Comparison of ENCODE assay signal across 8 cellular contexts in genomic region chr17:77881545-77881944, GRCh38.
A peak's percentile ranks its signal among the peaks of the same experiment; 100 is the strongest.
DNase-seq lines count a peak whose midpoint lies in the region; ATAC-seq and TF ChIP-seq lines count a peak whose summit lies in the region.

No MANE protein-coding gene starts in this region.

- peaks cover 21% of the 10 kb centered on the region for H3K27me3 Mint-ChIP-seq in stimulated activated memory B cell treated with anti-CD40 and anti-IgM and Interleukin-4, amounts not matched to agents 10 μg/mL and 1 μg/mL and 100 μg/mL, for 72 hours
- H3K27me3 Mint-ChIP-seq in type B pancreatic cell, result peaks cover 35% of the 10 kb centered on the region

- H3K9me3 ChIP-seq in BE2C, result no peaks in the 10 kb centered on the region

- no peak for TF ChIP-seq CTCF in BE2C (IDR thresholded peaks at IDR 0.05; ENCODE audit: low read depth, low read length)
- TF ChIP-seq CTCF in GM20000 (IDR thresholded peaks at IDR 0.05; ENCODE audit: extremely low read depth, missing control alignments), result no peak
- TF ChIP-seq CTCF in type B pancreatic cell (conservative IDR thresholded peaks at IDR 0.05), result no peak

- H3K4me1 Mint-ChIP-seq in stimulated activated memory B cell treated with anti-CD40 and anti-IgM and Interleukin-4, amounts not matched to agents 10 μg/mL and 1 μg/mL and 100 μg/mL, for 72 hours, result peaks cover 73% of the 10 kb centered on the region
- peaks cover 25% of the 10 kb centered on the region for H3K4me1 Mint-ChIP-seq in type B pancreatic cell (ENCODE audit: unreplicated experiment)

- H3K27ac ChIP-seq in cingulate gyrus (ENCODE audit: low read depth, low read length), result peak overlapping the region; percentile 73

- DNase-seq in BE2C (peak; percentile 96), GM20000 (ENCODE audit: low spot score) (peak; percentile 94), HK-2 (ENCODE audit: unreplicated experiment) (peak; percentile 27), mucosa of gallbladder (ENCODE audit: low spot score) (peak; percentile 68), type B pancreatic cell (ENCODE audit: extremely low spot score, unreplicated experiment) (no peak)
- DNase-seq in activated CD4-positive, CD25-positive, alpha-beta regulatory T cell treated with anti-CD3 and anti-CD28 coated beads, Interleukin-2, amount 50 U/mL, for 16 hours (ENCODE audit: low read depth, low spot score), result peak; percentile 50

- peak overlapping the region; percentile 23; the same call in 1 of the 2 replicates for H3K4me3 ChIP-seq in BE2C (ENCODE audit: low read depth, low read length)

- H3K9me3 Mint-ChIP-seq in stimulated activated memory B cell treated with anti-CD40 and anti-IgM and Interleukin-4, amounts not matched to agents 10 μg/mL and 1 μg/mL and 100 μg/mL, for 72 hours, result peaks cover 3% of the 10 kb centered on the region
- H3K9me3 Mint-ChIP-seq in type B pancreatic cell, result no peaks in the 10 kb centered on the region

- peak; percentile 95 for ATAC-seq in stimulated activated memory B cell treated with anti-CD40 and anti-IgM and Interleukin-4, amounts not matched to agents 10 μg/mL and 1 μg/mL and 100 μg/mL, for 72 hours

- H3K4me1 ChIP-seq in BE2C, result peaks cover 43% of the 10 kb centered on the region

- peak overlapping the region; percentile 42 for H3K4me3 Mint-ChIP-seq in stimulated activated memory B cell treated with anti-CD40 and anti-IgM and Interleukin-4, amounts not matched to agents 10 μg/mL and 1 μg/mL and 100 μg/mL, for 72 hours
- no peak overlapping the region for H3K4me3 Mint-ChIP-seq in type B pancreatic cell

- no peaks in the 10 kb centered on the region for H3K36me3 Mint-ChIP-seq in stimulated activated memory B cell treated with anti-CD40 and anti-IgM and Interleukin-4, amounts not matched to agents 10 μg/mL and 1 μg/mL and 100 μg/mL, for 72 hours
- H3K36me3 Mint-ChIP-seq in type B pancreatic cell, result no peaks in the 10 kb centered on the region

- H3K36me3 ChIP-seq in BE2C, result no peaks in the 10 kb centered on the region

- H3K27me3 ChIP-seq in BE2C, result no peaks in the 10 kb centered on the region

- peak overlapping the region; percentile 75 for H3K27ac Mint-ChIP-seq in stimulated activated memory B cell treated with anti-CD40 and anti-IgM and Interleukin-4, amounts not matched to agents 10 μg/mL and 1 μg/mL and 100 μg/mL, for 72 hours
- H3K27ac Mint-ChIP-seq in type B pancreatic cell, result no peak overlapping the region
